ENCODE assay signal across 12 cellular contexts in the genomic region with DNA sequence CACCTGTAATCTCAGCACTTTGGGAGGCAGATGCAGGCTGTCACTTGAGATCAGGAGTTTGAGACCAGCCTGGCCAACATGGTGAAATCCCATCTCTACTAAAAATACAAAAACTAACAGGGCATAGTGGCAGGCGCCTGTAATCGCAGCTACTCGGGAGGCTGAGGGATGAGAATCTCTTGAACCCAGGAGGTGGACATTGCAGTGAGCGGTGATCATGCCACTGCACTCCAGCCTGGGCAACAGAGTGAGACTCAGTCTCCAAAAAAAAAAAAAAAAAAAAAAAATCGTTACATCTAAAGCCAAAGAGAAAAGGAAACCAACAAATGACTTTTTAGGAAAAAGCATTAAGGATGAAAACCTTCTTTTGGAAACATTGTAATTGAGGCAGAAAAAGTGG. TPM values are rescaled to one million over a fixed set of nuclear protein-coding genes. Genes with fewer than 3 reads are reported as not detected.
"Had no signal": no experiment of that assay in that cellular context is flagged by ENCODE, and none has a peak within 500 bp of the region (broad histone marks: within the 10 kb centered on the region; RNA-seq: fewer than 3 reads in every experiment).

No MANE protein-coding gene starts in this region.

RNA-seq across cellular contexts. Expression of gene TNFRSF17, which starts 14.0 kb away (rescaled TPM):
- total RNA-seq: dermis blood vessel endothelial cell, esophagus squamous epithelium, heart right ventricle, kidney epithelial cell, left cardiac atrium, lower leg skin, lung microvascular endothelial cell, osteocyte, right atrium auricular region, sciatic nerve, smooth muscle cell, suprapubic skin had no signal
- polyA plus RNA-seq: heart right ventricle, smooth muscle cell had no signal
